Comparison of ENCODE assay signal across 10 cellular contexts in genomic region chr7:128740996-128741395, GRCh38. TPM values are rescaled to one million over a fixed set of nuclear protein-coding genes. Genes with fewer than 3 reads are reported as not detected.
DNase-seq lines count a peak whose midpoint lies in the region; ATAC-seq, FAIRE-seq and TF ChIP-seq lines count a peak whose summit lies in the region.
"Had no signal": no experiment of that assay in that cellular context is flagged by ENCODE, and none has a peak within 500 bp of the region (broad histone marks: within the 10 kb centered on the region; RNA-seq: fewer than 3 reads in every experiment).

No MANE protein-coding gene starts in this region.

- intact Hi-C loops in endothelial cell of umbilical vein (cut with micrococcal nuclease), result no loop called here

- H3K36me3 ChIP-seq in DND-41 (ENCODE audit: insufficient read depth, low read length), result peaks cover 11% of the 10 kb centered on the region
- H3K36me3 ChIP-seq in OCI-LY1 (ENCODE audit: insufficient read depth, low read length), result peaks cover 12% of the 10 kb centered on the region; the same call in 1 of the 2 replicates
- peaks cover 0 to 4% of the 10 kb centered on the region in 2 experiments for H3K36me3 ChIP-seq in endothelial cell of umbilical vein (ENCODE audit: control insufficient read depth in 2 of 2, extremely low read depth in 1 of 2, insufficient read depth in 2 of 2, low read length in 2 of 2)
- no peaks in the 10 kb centered on the region for H3K36me3 ChIP-seq in parathyroid adenoma (ENCODE audit: control insufficient read depth, insufficient read depth, low read length)

- ATAC-seq in DND-41 (ENCODE audit: insufficient read depth, low read depth) (no peak), GM18520 (IDR thresholded peaks at IDR 0.05; ENCODE audit: unreplicated experiment) (no peak), GM21526 (IDR thresholded peaks at IDR 0.05; ENCODE audit: low FRiP score, unreplicated experiment) (no peak), HG02870 (IDR thresholded peaks at IDR 0.05; ENCODE audit: unreplicated experiment) (no peak)
- ATAC-seq: activated CD8-positive, alpha-beta T cell treated with anti-CD3 and anti-CD28 coated beads, Interleukin-2, amount 10 ng/mL, durations not matched to agents 7 days and 5 days had no signal

- H3K9me3 ChIP-seq in DND-41 (ENCODE audit: insufficient read depth, low read length, severe bottlenecking) (no peaks in the 10 kb centered on the region), OCI-LY1 (ENCODE audit: low read length) (no peaks in the 10 kb centered on the region), endothelial cell of umbilical vein (replicated peaks; ENCODE audit: control insufficient read depth, insufficient read depth, low read length) (no peaks in the 10 kb centered on the region), parathyroid adenoma (ENCODE audit: control insufficient read depth, low read length) (no peaks in the 10 kb centered on the region)

- FAIRE-seq in endothelial cell of umbilical vein (lab: Jason Lieb, UNC), result peak; percentile 84

- H3K79me2 ChIP-seq in DND-41 (ENCODE audit: insufficient read depth, low read length) (peaks cover 68% of the 10 kb centered on the region), OCI-LY1 (ENCODE audit: insufficient read depth, low read length) (peaks cover 67% of the 10 kb centered on the region), endothelial cell of umbilical vein (ENCODE audit: control insufficient read depth, insufficient read depth, low read length) (peaks cover 68% of the 10 kb centered on the region), parathyroid adenoma (peaks cover 46% of the 10 kb centered on the region)

- H3K4me3 ChIP-seq in DND-41 (ENCODE audit: low read depth in 1 of 2, low read length in 2 of 2) (peak overlapping the region in 1 of 2 experiments; percentile 98; a peak in 2 of 4 replicates), OCI-LY1 (ENCODE audit: low read depth, low read length, poor library complexity, severe bottlenecking) (peak overlapping the region; percentile 75), endothelial cell of umbilical vein (replicated peaks in 1 of 3; ENCODE audit: insufficient read depth in 1 of 3, low read depth in 1 of 3, low read length in 3 of 3) (peak overlapping the region in 2 of 3 experiments; percentile 88 to 95), parathyroid adenoma (ENCODE audit: low read depth, low read length) (no peak overlapping the region)

- H4K20me1 ChIP-seq in DND-41 (ENCODE audit: insufficient read depth, low read length) (peaks cover 54% of the 10 kb centered on the region), OCI-LY1 (ENCODE audit: insufficient read depth, low read length) (no peaks in the 10 kb centered on the region), endothelial cell of umbilical vein (replicated peaks; ENCODE audit: control insufficient read depth, extremely low read depth, insufficient read depth, low read length) (peaks cover 13% of the 10 kb centered on the region)

- H3K9me1 ChIP-seq in endothelial cell of umbilical vein (replicated peaks; ENCODE audit: control insufficient read depth, extremely low read depth, insufficient read depth, low read length), result no peaks in the 10 kb centered on the region

- TF ChIP-seq CTCF in DND-41 (IDR thresholded peaks at IDR 0.05; ENCODE audit: borderline replicate concordance, extremely low read depth, low read length, poor library complexity, severe bottlenecking) (no peak), OCI-LY1 (IDR thresholded peaks at IDR 0.05; ENCODE audit: low read length) (no peak), endothelial cell of umbilical vein (IDR thresholded peaks at IDR 0.05; ENCODE audit: extremely low read depth in 1 of 2, insufficient read depth in 1 of 2, low read depth in 1 of 2, low read length in 2 of 2) (no peak), parathyroid adenoma (IDR thresholded peaks at IDR 0.05) (no peak)

- H2AFZ ChIP-seq in DND-41 (ENCODE audit: low read depth, low read length) (no peak overlapping the region), OCI-LY1 (ENCODE audit: low read length) (no peak overlapping the region), endothelial cell of umbilical vein (ENCODE audit: low read depth, low read length) (no peak overlapping the region), parathyroid adenoma (no peak overlapping the region)

- POLR2A ChIA-PET in endothelial cell of umbilical vein (lab: Charles Lee), result interaction anchor here (1.2 kb wide), 1 partner anchor 92 kb away, joined by 5 read pairs; no protein-coding TSS in a partner anchor

- H3K9me2 ChIP-seq in OCI-LY1 (ENCODE audit: low read depth, low read length), result no peaks in the 10 kb centered on the region

- no peaks in the 10 kb centered on the region for H3F3A ChIP-seq in OCI-LY1 (ENCODE audit: insufficient read depth, low read length)

- H3K4me2 ChIP-seq in DND-41 (ENCODE audit: insufficient read depth, low read length), result peak overlapping the region; percentile 89
- peak overlapping the region; percentile 78 for H3K4me2 ChIP-seq in OCI-LY1 (ENCODE audit: low read length)
- H3K4me2 ChIP-seq in endothelial cell of umbilical vein (ENCODE audit: insufficient read depth, low read length), result peak overlapping the region; percentile 91
- peak overlapping the region; percentile 13 for H3K4me2 ChIP-seq in parathyroid adenoma (ENCODE audit: low read length)

- BruUV-seq in endothelial cell of umbilical vein (replicated peaks; lab: Mats Ljungman, UMichigan), result no TSS peak

- H3K4me1 ChIP-seq in DND-41 (ENCODE audit: insufficient read depth, low read length) (peaks cover 39% of the 10 kb centered on the region), OCI-LY1 (ENCODE audit: insufficient read depth, low read length, severe bottlenecking) (peaks cover 26% of the 10 kb centered on the region), endothelial cell of umbilical vein (ENCODE audit: control insufficient read depth, extremely low read depth, insufficient read depth, low read length) (peaks cover 33% of the 10 kb centered on the region), parathyroid adenoma (peaks cover 9% of the 10 kb centered on the region)

- peak overlapping the region; percentile 84 for H3K9ac ChIP-seq in DND-41 (ENCODE audit: low read depth, low read length)
- H3K9ac ChIP-seq in OCI-LY1 (ENCODE audit: low read length), result 0 out of 2 replicates have a peak overlapping the region, but pooled peaks have one; percentile 3
- no peak overlapping the region for H3K9ac ChIP-seq in endothelial cell of umbilical vein (replicated peaks; ENCODE audit: extremely low read depth, insufficient read depth, low read length)
- H3K9ac ChIP-seq in parathyroid adenoma, result no peak overlapping the region

- peak; percentile 48 for TF ChIP-seq POLR2A in endothelial cell of umbilical vein (IDR thresholded peaks at IDR 0.05; ENCODE audit: low read depth, low read length)

- CTCF ChIA-PET in endothelial cell of umbilical vein (lab: Charles Lee), result interaction anchor here (1.1 to 1.7 kb wide), 5 partner anchors 9 to 143 kb away, joined by 3 to 5 read pairs (median 3); partner anchors contain the start of gene ATP6V1F

- no peaks in the 10 kb centered on the region for H3K27me3 ChIP-seq in DND-41 (ENCODE audit: insufficient read depth, low read length, poor library complexity)
- H3K27me3 ChIP-seq in OCI-LY1 (ENCODE audit: insufficient read depth, low read length), result no peaks in the 10 kb centered on the region
- H3K27me3 ChIP-seq in endothelial cell of umbilical vein (ENCODE audit: control insufficient read depth in 2 of 2, insufficient read depth in 2 of 2, low read length in 2 of 2), result no peaks in the 10 kb centered on the region
- H3K27me3 ChIP-seq in parathyroid adenoma (ENCODE audit: control insufficient read depth, insufficient read depth, low read length), result no peaks in the 10 kb centered on the region

- dilution Hi-C loops in endothelial cell of umbilical vein (cut with MboI; ENCODE audit: extremely low pct_ligation_motif_present, low sequenced_read_pairs), result no loop called here

- DNase-seq in DND-41 (no peak), endothelial cell of umbilical vein (ENCODE audit: low read depth, low spot score) (peak; percentile 96), pons (ENCODE audit: low spot score) (no peak)
- DNase-seq: activated CD8-positive, alpha-beta T cell treated with anti-CD3 and anti-CD28 coated beads, Interleukin-2, amount 10 ng/mL, durations not matched to agents 7 days and 5 days; NCI-H2171 treated with DMSO at 0.1 percent for 48 hours had no signal

- no peak overlapping the region for H3K27ac ChIP-seq in DND-41 (ENCODE audit: low read length)
- H3K27ac ChIP-seq in OCI-LY1 (ENCODE audit: low read depth, low read length, poor library complexity, severe bottlenecking), result no peak overlapping the region
- H3K27ac ChIP-seq in endothelial cell of umbilical vein (ENCODE audit: insufficient read depth, low read depth, low read length), result peak overlapping the region; percentile 40
- H3K27ac ChIP-seq in parathyroid adenoma, result no peak overlapping the region

RNA-seq across cellular contexts. Expression of gene CALU, which starts 1.8 kb away (rescaled TPM):
- 254 and 257 TPM in 2 replicates for total RNA-seq in endothelial cell of umbilical vein
- 111 and 135 TPM in 2 replicates for polyA plus RNA-seq in endothelial cell of umbilical vein
- 141 and 147 TPM in 2 replicates for polyA plus RNA-seq in endothelial cell of umbilical vein (2011; cell fraction: cytosol; rRNA removed)
- polyA plus RNA-seq in endothelial cell of umbilical vein (2011; cell fraction: nucleus; rRNA removed), result 73.4 and 109 TPM in 2 replicates
- 287 and 288 TPM in 2 replicates for polyA plus RNA-seq in endothelial cell of umbilical vein (2012)
- polyA minus RNA-seq in endothelial cell of umbilical vein, result 150 and 163 TPM in 2 replicates
- 51.0 TPM for polyA minus RNA-seq in endothelial cell of umbilical vein (2011; cell fraction: cytosol; rRNA and poly(A)+ RNA removed)
- polyA minus RNA-seq in endothelial cell of umbilical vein (2011; cell fraction: nucleus; rRNA and poly(A)+ RNA removed), result 52.2 and 75.1 TPM in 2 replicates

RNA-seq across cellular contexts. Expression of gene OPN1SW, which starts 34.6 kb away (rescaled TPM):
- not detected in 2 replicates for total RNA-seq in endothelial cell of umbilical vein
- polyA plus RNA-seq in endothelial cell of umbilical vein, result not detected in 2 replicates
- not detected in 2 replicates for polyA plus RNA-seq in endothelial cell of umbilical vein (2011; cell fraction: cytosol; rRNA removed)
- polyA plus RNA-seq in endothelial cell of umbilical vein (2011; cell fraction: nucleus; rRNA removed), result not detected in 2 replicates
- not detected in 2 replicates for polyA plus RNA-seq in endothelial cell of umbilical vein (2012)
- polyA minus RNA-seq in endothelial cell of umbilical vein, result not detected in 2 replicates
- polyA minus RNA-seq in endothelial cell of umbilical vein (2011; cell fraction: cytosol; rRNA and poly(A)+ RNA removed), result not detected
- not detected in 2 replicates for polyA minus RNA-seq in endothelial cell of umbilical vein (2011; cell fraction: nucleus; rRNA and poly(A)+ RNA removed)
- total RNA-seq: activated CD8-positive, alpha-beta T cell treated with anti-CD3 and anti-CD28 coated beads, Interleukin-2, amount 10 ng/mL, durations not matched to agents 7 days and 5 days had no signal

RNA-seq across cellular contexts. Expression of gene CCDC136, which starts 50.8 kb away (rescaled TPM):
- total RNA-seq in endothelial cell of umbilical vein, result 3.2 and 3.3 TPM in 2 replicates
- 1.1 and 1.8 TPM in 2 replicates for polyA plus RNA-seq in endothelial cell of umbilical vein
- polyA plus RNA-seq in endothelial cell of umbilical vein (2011; cell fraction: cytosol; rRNA removed), result 1.6 and 2.0 TPM in 2 replicates
- polyA plus RNA-seq in endothelial cell of umbilical vein (2011; cell fraction: nucleus; rRNA removed), result 15.2 and 15.8 TPM in 2 replicates
- polyA plus RNA-seq in endothelial cell of umbilical vein (2012), result 3.0 and 4.3 TPM in 2 replicates
- polyA minus RNA-seq in endothelial cell of umbilical vein, result 3.4 and 6.3 TPM in 2 replicates
- polyA minus RNA-seq in endothelial cell of umbilical vein (2011; cell fraction: cytosol; rRNA and poly(A)+ RNA removed), result not detected
- 3.4 and 7.5 TPM in 2 replicates for polyA minus RNA-seq in endothelial cell of umbilical vein (2011; cell fraction: nucleus; rRNA and poly(A)+ RNA removed)

Comparison
In these comparisons a context has a peak if more than half of its experiments do, and no peak if none do; other contexts are left out.
1. H3K4me2 ChIP-seq: peak in every context shown above with its lines; median percentile 91 in endothelial cell of umbilical vein; 89 in DND-41; 78 in OCI-LY1; 13 in parathyroid adenoma.
2. H3K9ac ChIP-seq: peak in DND-41 (single experiment) and OCI-LY1 (single experiment); none in endothelial cell of umbilical vein (single experiment) and parathyroid adenoma (single experiment).